In the genomic region with DNA sequence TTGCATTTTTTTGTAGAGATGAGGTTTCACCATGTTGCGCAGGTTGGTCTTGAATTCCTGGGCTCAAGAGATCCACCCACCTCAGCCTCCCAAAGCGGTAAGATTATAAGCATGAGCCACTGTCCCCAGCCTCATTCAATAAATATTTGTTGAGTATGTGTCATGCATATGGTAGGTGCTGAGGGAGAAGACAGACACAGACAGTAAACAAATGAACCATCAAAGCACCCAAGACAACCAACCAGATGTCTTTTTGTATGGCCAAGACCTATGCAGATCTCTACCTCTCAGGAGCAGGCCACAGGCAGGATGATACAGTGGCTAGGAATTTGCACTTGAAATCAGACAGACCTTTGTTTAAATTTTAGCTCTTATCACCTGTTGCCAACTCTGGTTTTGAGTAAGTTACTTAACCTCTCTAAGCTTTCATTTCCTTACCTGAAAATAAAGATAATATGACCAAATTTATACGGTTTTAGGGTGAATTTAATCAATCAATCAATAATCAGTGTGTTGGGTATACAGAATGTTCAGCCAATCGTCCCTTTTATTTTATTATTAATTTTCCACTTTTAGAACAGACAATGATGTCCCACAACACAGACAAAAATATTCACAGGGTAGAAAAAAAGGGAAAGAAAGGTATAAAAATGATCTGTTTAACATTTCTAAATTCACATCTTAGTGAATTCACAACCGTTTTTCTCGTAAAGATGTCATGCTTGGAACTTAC, we compare ENCODE assay signal across 1 cellular context.
TF ChIP-seq lines count a peak whose summit lies in the region.

No MANE protein-coding gene starts in this region.

TF ChIP-seq in SK-N-SH, 30 proteins besides CTCF, POLR2A, EP300 and RAD21 (continued from another document):
- TF ChIP-seq POLR2AphosphoS5 (IDR thresholded peaks at IDR 0.05; ENCODE audit: low read depth, low read length) (peak; percentile 29; the same call in 1 of the 2 replicates), JUND (IDR thresholded peaks at IDR 0.05) (peak; percentile 64), TCF12 (IDR thresholded peaks at IDR 0.05) (peak; percentile 88)
